13 cellular contexts compared by ENCODE assay signal in the genomic region with DNA sequence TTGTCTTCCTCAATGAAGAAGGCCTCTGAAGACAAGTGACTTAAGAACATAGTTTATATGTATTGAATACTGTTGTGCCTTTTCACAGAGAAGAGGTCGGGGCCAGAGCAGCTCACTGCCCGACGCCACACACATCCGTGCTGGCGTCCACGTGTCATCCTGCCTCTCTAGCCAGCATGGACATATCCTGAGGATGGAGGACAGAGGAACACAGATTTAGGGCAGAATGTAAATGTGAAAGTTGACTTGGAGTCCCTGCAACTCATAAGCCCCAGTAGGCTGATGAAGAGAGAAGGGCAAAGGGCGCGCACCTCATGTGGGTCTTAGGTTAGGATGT. TPM values are rescaled to one million over a fixed set of nuclear protein-coding genes. Genes with fewer than 3 reads are reported as not detected.
A peak's percentile ranks its signal among the peaks of the same experiment; 100 is the strongest.
DNase-seq lines count a peak whose midpoint lies in the region; ATAC-seq and TF ChIP-seq lines count a peak whose summit lies in the region.
"Had no signal": no experiment of that assay in that cellular context is flagged by ENCODE, and none has a peak within 500 bp of the region (broad histone marks: within the 10 kb centered on the region; RNA-seq: fewer than 3 reads in every experiment).

No MANE protein-coding gene starts in this region.

- WGBS in mammary epithelial cell (ENCODE audit: low coverage, missing lambda C conversion rate), result 99% methylated on average over 8 of the region's 8 CpGs
- 65% methylated on average over 8 of the region's 8 CpGs for WGBS in liver
- WGBS in stomach, 5 donors, result 76 to 93% (median 83%) methylated on average over 8 of the region's 8 CpGs

- no TSS peak for BruUV-seq in mammary epithelial cell (replicated peaks; lab: Mats Ljungman, UMichigan)

- no peak overlapping the region for H3K4me2 ChIP-seq in mammary epithelial cell (ENCODE audit: insufficient read depth, low read depth, low read length)

- TF ChIP-seq EP300 in stomach (IDR thresholded peaks at IDR 0.05), result no peak

- ATAC-seq in GM18870 (IDR thresholded peaks at IDR 0.05; ENCODE audit: unreplicated experiment), result no peak

- no peak for TF ChIP-seq POLR2A in breast epithelium (IDR thresholded peaks at IDR 0.05)
- TF ChIP-seq POLR2A in stomach (IDR thresholded peaks at IDR 0.05), result no peak

- CTCF ChIA-PET in mammary epithelial cell (lab: Charles Lee; ENCODE audit: low non-redundant PET), result interaction anchor here (0.8 kb wide), 1 partner anchor 20 kb away, joined by 3 read pairs; no protein-coding TSS in a partner anchor

- H3K27me3 ChIP-seq in breast epithelium (no peaks in the 10 kb centered on the region), mammary epithelial cell (ENCODE audit: insufficient read depth, low read length) (no peaks in the 10 kb centered on the region), liver (ENCODE audit: control insufficient read depth in 4 of 4, insufficient read depth in 4 of 4, low read length in 3 of 4) (no peaks in the 10 kb centered on the region), stomach (no peaks in the 10 kb centered on the region)
- H3K27me3 ChIP-seq: colonic mucosa had no signal

- in situ Hi-C loops in mammary epithelial cell (cut with MboI; ENCODE audit: low sequenced_read_pairs in 2 of 2), result no loop called here

- no peaks in the 10 kb centered on the region for H4K20me1 ChIP-seq in mammary epithelial cell (ENCODE audit: insufficient read depth, low read length)

- dilution Hi-C loops in mammary epithelial cell (cut with HindIII; ENCODE audit: low sequenced_read_pairs), result loop anchor here (5.0 kb wide), 4 partner anchors 73 to 153 kb away; a partner anchor contains a TSS

- peaks cover 30% of the 10 kb centered on the region for H3K79me2 ChIP-seq in mammary epithelial cell (ENCODE audit: insufficient read depth, low read length)

- no peak for TF ChIP-seq CTCF in breast epithelium (IDR thresholded peaks at IDR 0.05)
- TF ChIP-seq CTCF in mammary epithelial cell (conservative IDR thresholded peaks at IDR 0.05 in 1 of 2, IDR thresholded peaks at IDR 0.05 in 1 of 2; ENCODE audit: extremely low read depth in 1 of 2, insufficient read depth in 1 of 2, low read depth in 1 of 2, low read length in 2 of 2), result no peak
- no peak for TF ChIP-seq CTCF in VCaP (conservative IDR thresholded peaks at IDR 0.05)
- no peak for TF ChIP-seq CTCF in liver (IDR thresholded peaks at IDR 0.05; ENCODE audit: low read depth, low read length, missing input control)
- no peak for TF ChIP-seq CTCF in stomach (IDR thresholded peaks at IDR 0.05)

- H3K9ac ChIP-seq in mammary epithelial cell (ENCODE audit: insufficient read depth, low read length) (no peak overlapping the region), liver (ENCODE audit: low read depth in 1 of 2, low read length in 2 of 2) (peak overlapping the region in 1 of 2 donors; percentile 57)

- DNase-seq in breast epithelium (ENCODE audit: low spot score in 2 of 2) (no peak), mammary epithelial cell (no peak), stomach (no peak), superior temporal gyrus (ENCODE audit: extremely low spot score) (no peak)
- no peak for DNase-seq in activated CD4-positive, CD25-positive, alpha-beta regulatory T cell (lab: John Stamatoyannopoulos, UW)
- DNase-seq: activated CD4-positive, CD25-positive, alpha-beta regulatory T cell treated with anti-CD3 and anti-CD28 coated beads, Interleukin-2, amount 50 U/mL, for 72 hours; activated naive CD4-positive, alpha-beta T cell treated with Interleukin-2 at 50 U/mL for 16 hours; AML-193; colonic mucosa had no signal

- no peak overlapping the region for H2AFZ ChIP-seq in mammary epithelial cell (ENCODE audit: low read depth, low read length)

- intact Hi-C loops in breast epithelium (cut with DNase I; ENCODE audit: low total_unique reads) (no loop called here), mammary epithelial cell (cut with micrococcal nuclease) (no loop called here), stomach (cut with DNase I; ENCODE audit: low total_unique reads) (no loop called here)

- TF ChIP-seq RAD21 in liver (IDR thresholded peaks at IDR 0.05), result no peak

- H3K4me1 ChIP-seq in breast epithelium (peaks cover 10 to 16% of the 10 kb centered on the region in 2 donors), mammary epithelial cell (ENCODE audit: insufficient read depth, low read length) (peaks cover 15% of the 10 kb centered on the region), liver (ENCODE audit: control insufficient read depth in 4 of 4, insufficient read depth in 4 of 4, low read length in 3 of 4) (peaks cover 31 to 74% (median 53%) of the 10 kb centered on the region in 4 donors), stomach (peaks cover 79 to 98% (median 94%) of the 10 kb centered on the region in 4 donors)

- H3K4me3 ChIP-seq in breast epithelium (peak overlapping the region; percentile 68 to 94 (median 75)), mammary epithelial cell (replicated peaks in 1 of 3; ENCODE audit: insufficient read depth in 1 of 3, low read depth in 2 of 3, low read length in 3 of 3) (no peak overlapping the region), liver (ENCODE audit: low read depth in 1 of 3, low read length in 3 of 3) (peak overlapping the region in 1 of 3 donors; percentile 62), stomach (peak overlapping the region in 2 of 4 donors; percentile 72 to 73)
- H3K4me3 ChIP-seq: HAP-1 had no signal

- H3K9me3 ChIP-seq in breast epithelium, result no peaks in the 10 kb centered on the region
- H3K9me3 ChIP-seq in mammary epithelial cell (replicated peaks; ENCODE audit: insufficient read depth, low read length), result no peaks in the 10 kb centered on the region
- H3K9me3 ChIP-seq in liver (ENCODE audit: control insufficient read depth in 4 of 4, low read length in 3 of 4), result no peaks in the 10 kb centered on the region
- no peaks in the 10 kb centered on the region for H3K9me3 ChIP-seq in stomach
- H3K9me3 ChIP-seq: colonic mucosa, HAP-1 had no signal

- no peaks in the 10 kb centered on the region for H3K36me3 ChIP-seq in breast epithelium
- no peaks in the 10 kb centered on the region for H3K36me3 ChIP-seq in mammary epithelial cell (ENCODE audit: insufficient read depth, low read length)
- no peaks in the 10 kb centered on the region for H3K36me3 ChIP-seq in liver (ENCODE audit: control insufficient read depth in 4 of 4, insufficient read depth in 3 of 4, low read depth in 1 of 4, low read length in 3 of 4)
- H3K36me3 ChIP-seq in stomach, result no peaks in the 10 kb centered on the region
- H3K36me3 ChIP-seq: colonic mucosa, HAP-1 had no signal

- H3K27ac ChIP-seq in breast epithelium, result peak overlapping the region in 1 of 2 donors; percentile 27
- H3K27ac ChIP-seq in mammary epithelial cell (ENCODE audit: insufficient read depth, low read depth, low read length), result no peak overlapping the region
- peak overlapping the region; percentile 96 for H3K27ac ChIP-seq in VCaP
- peak overlapping the region; percentile 85 to 95 for H3K27ac ChIP-seq in liver (ENCODE audit: low read depth in 1 of 2, low read length in 2 of 2)
- H3K27ac ChIP-seq in stomach, result peak overlapping the region; percentile 80 to 93 (median 86)

TF ChIP-seq in liver, 16 proteins besides CTCF, POLR2A, EP300 and RAD21:
- TF ChIP-seq MAX (IDR thresholded peaks at IDR 0.05), result peak; percentile 15
- TF ChIP-seq, protein P1, sequence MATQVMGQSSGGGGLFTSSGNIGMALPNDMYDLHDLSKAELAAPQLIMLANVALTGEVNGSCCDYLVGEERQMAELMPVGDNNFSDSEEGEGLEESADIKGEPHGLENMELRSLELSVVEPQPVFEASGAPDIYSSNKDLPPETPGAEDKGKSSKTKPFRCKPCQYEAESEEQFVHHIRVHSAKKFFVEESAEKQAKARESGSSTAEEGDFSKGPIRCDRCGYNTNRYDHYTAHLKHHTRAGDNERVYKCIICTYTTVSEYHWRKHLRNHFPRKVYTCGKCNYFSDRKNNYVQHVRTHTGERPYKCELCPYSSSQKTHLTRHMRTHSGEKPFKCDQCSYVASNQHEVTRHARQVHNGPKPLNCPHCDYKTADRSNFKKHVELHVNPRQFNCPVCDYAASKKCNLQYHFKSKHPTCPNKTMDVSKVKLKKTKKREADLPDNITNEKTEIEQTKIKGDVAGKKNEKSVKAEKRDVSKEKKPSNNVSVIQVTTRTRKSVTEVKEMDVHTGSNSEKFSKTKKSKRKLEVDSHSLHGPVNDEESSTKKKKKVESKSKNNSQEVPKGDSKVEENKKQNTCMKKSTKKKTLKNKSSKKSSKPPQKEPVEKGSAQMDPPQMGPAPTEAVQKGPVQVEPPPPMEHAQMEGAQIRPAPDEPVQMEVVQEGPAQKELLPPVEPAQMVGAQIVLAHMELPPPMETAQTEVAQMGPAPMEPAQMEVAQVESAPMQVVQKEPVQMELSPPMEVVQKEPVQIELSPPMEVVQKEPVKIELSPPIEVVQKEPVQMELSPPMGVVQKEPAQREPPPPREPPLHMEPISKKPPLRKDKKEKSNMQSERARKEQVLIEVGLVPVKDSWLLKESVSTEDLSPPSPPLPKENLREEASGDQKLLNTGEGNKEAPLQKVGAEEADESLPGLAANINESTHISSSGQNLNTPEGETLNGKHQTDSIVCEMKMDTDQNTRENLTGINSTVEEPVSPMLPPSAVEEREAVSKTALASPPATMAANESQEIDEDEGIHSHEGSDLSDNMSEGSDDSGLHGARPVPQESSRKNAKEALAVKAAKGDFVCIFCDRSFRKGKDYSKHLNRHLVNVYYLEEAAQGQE (IDR thresholded peaks at IDR 0.05), result no peak

RNA-seq across cellular contexts. Expression of gene GPR146, which starts 1.3 kb away (rescaled TPM):
- 10 to 100 TPM; 24.1 to 56.8 (median 43.6) TPM for total RNA-seq in breast epithelium
- under 1 TPM; 0.17 to 0.61 TPM for total RNA-seq in mammary epithelial cell
- polyA plus RNA-seq in mammary epithelial cell, result 1.4 TPM
- polyA minus RNA-seq in mammary epithelial cell, result not detected
- total RNA-seq in liver, result 10 to 100 TPM; 27.9 to 33.5 TPM
- 10 to 100 TPM; 15.5 to 25.4 TPM for polyA plus RNA-seq in liver
- total RNA-seq in stomach, result 10 to 100 TPM in 1 of 5 donors, 1 to 10 TPM in 4; 2.0 to 13.6 (median 4.4) TPM
- 10 to 100 TPM in 2 of 3 donors, 1 to 10 TPM in 1; 6.4 to 14.6 (median 10.8) TPM for polyA plus RNA-seq in stomach

RNA-seq across cellular contexts. Expression of gene GPER1, which starts 42.2 kb away (rescaled TPM):
- total RNA-seq in breast epithelium (1 to 10 TPM; 2.6 to 3.3 (median 3.2) TPM), mammary epithelial cell (under 1 TPM; 0.33 to 0.45 TPM), liver (1 to 10 TPM; 2.9 to 6.7 TPM), stomach (10 to 100 TPM in 2 of 5 donors, 1 to 10 TPM in 1, under 1 TPM in 1, not detected in 1; 0.58 to 18.3 (median 9.7) TPM)
- polyA plus RNA-seq in mammary epithelial cell (1.1 TPM), liver (10 to 100 TPM in 1 of 2 donors, 1 to 10 TPM in 1; 8.0 to 23.1 TPM), stomach (10 to 100 TPM; 21.9 to 31.2 (median 26.0) TPM)
- polyA minus RNA-seq in mammary epithelial cell, result 1.3 TPM

Comparison
In these comparisons a context has a peak if more than half of its experiments do, and no peak if none do; other contexts are left out.
1. H3K4me3 ChIP-seq: peak in breast epithelium (3 of 3); none in mammary epithelial cell (0 of 3).